8 cellular contexts compared by ENCODE assay signal in the genomic region with DNA sequence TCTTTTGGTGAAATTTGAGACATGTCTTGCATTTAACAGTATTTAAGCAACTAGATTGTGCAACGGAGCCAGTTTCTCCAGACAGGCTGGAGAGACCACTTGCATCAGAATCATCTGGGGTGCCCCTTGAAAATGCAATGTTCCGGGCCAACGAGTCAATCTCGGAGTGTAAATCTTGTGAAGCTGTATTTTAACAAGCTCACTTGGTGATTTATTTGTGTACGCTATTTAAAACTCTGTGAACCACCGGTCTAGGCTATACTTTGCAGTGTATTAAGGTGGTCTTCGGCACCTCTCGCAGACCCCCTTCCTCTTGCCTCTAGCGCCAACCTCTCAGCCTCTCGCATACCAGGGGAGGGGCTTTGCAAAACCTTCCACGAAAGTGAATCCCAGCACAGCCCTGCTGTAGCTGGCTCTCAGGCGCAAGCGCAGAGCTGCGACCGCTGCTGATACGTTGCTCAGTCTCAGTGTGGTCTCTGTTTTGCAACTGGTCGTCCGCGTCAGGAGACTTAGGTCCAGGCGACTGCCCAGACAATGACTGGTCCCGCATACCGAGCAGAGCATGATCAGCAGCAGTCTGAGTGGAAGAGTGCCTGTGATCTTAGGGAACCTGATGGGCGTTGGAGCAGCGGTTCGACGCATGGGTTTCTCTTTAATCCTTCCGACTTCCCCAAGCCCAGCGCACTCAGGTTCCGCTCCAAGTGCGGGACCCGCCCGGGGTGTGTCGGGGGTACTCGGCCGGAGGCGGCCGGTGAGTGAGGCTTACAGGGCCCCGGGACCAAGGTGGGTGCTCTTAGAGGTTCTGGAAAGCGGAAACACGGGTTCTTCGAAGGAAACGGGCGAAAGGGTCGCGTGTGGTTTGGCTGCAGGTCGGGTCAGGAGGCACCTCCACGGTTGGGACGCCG. TPM values are rescaled to one million over a fixed set of nuclear protein-coding genes. Genes with fewer than 3 reads are reported as not detected.
DNase-seq lines count a peak whose midpoint lies in the region; ATAC-seq and TF ChIP-seq lines count a peak whose summit lies in the region.

TSS of gene ZNF391 (plus strand) at position 467 of the 905 bp plus-strand sequence. CDS start 11,612 bp downstream, outside the sequence.

- H4K20me1 ChIP-seq in PC-3 (ENCODE audit: low read length): no peaks in the 10 kb centered on the region

- H3K36me3 Mint-ChIP-seq in Calu3 (ENCODE audit: insufficient read depth, unreplicated experiment): peaks cover 12% of the 10 kb centered on the region
- H3K36me3 Mint-ChIP-seq in naive thymus-derived CD4-positive, alpha-beta T cell: peaks cover 0 to 15% (median 4%) of the 10 kb centered on the region in 5 donors
- H3K36me3 Mint-ChIP-seq in stimulated activated memory B cell treated with anti-CD40 and anti-IgM and Interleukin-4, amounts not matched to agents 10 μg/mL and 1 μg/mL and 100 μg/mL, for 72 hours: peaks cover 6% of the 10 kb centered on the region

- peaks cover 9% of the 10 kb centered on the region for H3K4me1 ChIP-seq in PC-3 (ENCODE audit: insufficient read depth, low read length)
- peaks cover 4 to 9% of the 10 kb centered on the region in 2 donors for H3K4me1 ChIP-seq in naive thymus-derived CD4-positive, alpha-beta T cell (ENCODE audit: control insufficient read depth in 2 of 2, insufficient read depth in 2 of 2, low read length in 2 of 2)

- H3K27me3 Mint-ChIP-seq in Calu3 (ENCODE audit: unreplicated experiment): no peaks in the 10 kb centered on the region
- peaks cover 0 to 9% (median 2%) of the 10 kb centered on the region in 5 donors for H3K27me3 Mint-ChIP-seq in naive thymus-derived CD4-positive, alpha-beta T cell
- peaks cover 7% of the 10 kb centered on the region for H3K27me3 Mint-ChIP-seq in stimulated activated memory B cell treated with anti-CD40 and anti-IgM and Interleukin-4, amounts not matched to agents 10 μg/mL and 1 μg/mL and 100 μg/mL, for 72 hours

- H3K27ac Mint-ChIP-seq in Calu3 (ENCODE audit: unreplicated experiment): peak within 1 kb of the TSS; percentile 66
- H3K27ac Mint-ChIP-seq in naive thymus-derived CD4-positive, alpha-beta T cell: peak within 1 kb of the TSS; percentile 85 to 96 (median 93)
- peak within 1 kb of the TSS; percentile 87 for H3K27ac Mint-ChIP-seq in stimulated activated memory B cell treated with anti-CD40 and anti-IgM and Interleukin-4, amounts not matched to agents 10 μg/mL and 1 μg/mL and 100 μg/mL, for 72 hours

- H3K4me3 ChIP-seq in PC-3 (ENCODE audit: low read length): peak within 1 kb of the TSS; percentile 86
- peak within 1 kb of the TSS; percentile 92 for H3K4me3 ChIP-seq in naive thymus-derived CD4-positive, alpha-beta T cell (ENCODE audit: low read length)

- H3K9me2 ChIP-seq in PC-3 (replicated peaks; ENCODE audit: low read length): no peaks in the 10 kb centered on the region

- no TSS peak for BruUV-seq in Calu3 (replicated peaks; lab: Mats Ljungman, UMichigan)
- BruUV-seq in PC-3 (replicated peaks; lab: Mats Ljungman, UMichigan): TSS peak; percentile 75

- H3K9me3 Mint-ChIP-seq in Calu3 (ENCODE audit: low read depth, unreplicated experiment): peaks cover 9% of the 10 kb centered on the region
- H3K9me3 Mint-ChIP-seq in naive thymus-derived CD4-positive, alpha-beta T cell: peaks cover 0 to 11% (median 1%) of the 10 kb centered on the region in 11 donors
- peaks cover 2% of the 10 kb centered on the region for H3K9me3 Mint-ChIP-seq in stimulated activated memory B cell treated with anti-CD40 and anti-IgM and Interleukin-4, amounts not matched to agents 10 μg/mL and 1 μg/mL and 100 μg/mL, for 72 hours

- ATAC-seq in GM21360 (IDR thresholded peaks at IDR 0.05; ENCODE audit: unreplicated experiment) (peak; percentile 93), PC-3 (peak; percentile 94)
- peak; percentile 90 for ATAC-seq in naive thymus-derived CD4-positive, alpha-beta T cell
- peak; percentile 95 for ATAC-seq in stimulated activated memory B cell treated with anti-CD40 and anti-IgM and Interleukin-4, amounts not matched to agents 10 μg/mL and 1 μg/mL and 100 μg/mL, for 72 hours

- H3F3A ChIP-seq in PC-3 (ENCODE audit: low read length, unreplicated experiment): no peaks in the 10 kb centered on the region

- CTCF ChIA-PET in Calu3 (lab: Charles Lee) (interaction anchor here (0.6 to 1.0 kb wide), 3 partner anchors 150 to 274 kb away, joined by 3 read pairs; no protein-coding TSS in a partner anchor), PC-3 (lab: Charles Lee) (no interaction called here)
- CTCF ChIA-PET in naive thymus-derived CD4-positive, alpha-beta T cell (lab: Charles Lee): interaction anchor here (0.6 kb wide), 1 partner anchor 74 kb away, joined by 3 read pairs; no protein-coding TSS in a partner anchor

- H3K4me3 Mint-ChIP-seq in Calu3 (ENCODE audit: low read depth, unreplicated experiment): peak within 1 kb of the TSS; percentile 98
- H3K4me3 Mint-ChIP-seq in naive thymus-derived CD4-positive, alpha-beta T cell: peak within 1 kb of the TSS; percentile 95 to 99 (median 98)
- H3K4me3 Mint-ChIP-seq in stimulated activated memory B cell treated with anti-CD40 and anti-IgM and Interleukin-4, amounts not matched to agents 10 μg/mL and 1 μg/mL and 100 μg/mL, for 72 hours: peak within 1 kb of the TSS; percentile 97

- H2AFZ ChIP-seq in PC-3 (ENCODE audit: low read length): peak within 1 kb of the TSS; percentile 98

- H3K79me2 ChIP-seq in PC-3 (ENCODE audit: low read length): peaks cover 18% of the 10 kb centered on the region

- H3K4me1 Mint-ChIP-seq in Calu3 (ENCODE audit: low read depth, unreplicated experiment): no peaks in the 10 kb centered on the region
- H3K4me1 Mint-ChIP-seq in naive thymus-derived CD4-positive, alpha-beta T cell: peaks cover 9 to 31% (median 18%) of the 10 kb centered on the region in 7 donors
- peaks cover 22% of the 10 kb centered on the region for H3K4me1 Mint-ChIP-seq in stimulated activated memory B cell treated with anti-CD40 and anti-IgM and Interleukin-4, amounts not matched to agents 10 μg/mL and 1 μg/mL and 100 μg/mL, for 72 hours

- H3K27ac ChIP-seq in PC-3 (ENCODE audit: low read length): peak within 1 kb of the TSS; percentile 62
- H3K27ac ChIP-seq in naive thymus-derived CD4-positive, alpha-beta T cell (ENCODE audit: low read depth, low read length): peak within 1 kb of the TSS; percentile 78

- peak; percentile 78 for DNase-seq in Calu3
- DNase-seq in HT1080 (ENCODE audit: low read depth): peak; percentile 68
- DNase-seq in PC-3: peak; percentile 79
- peak; percentile 88 to 89 for DNase-seq in activated T-cell treated with anti-CD3 and anti-CD28 coated beads, Interleukin-2, amount 50 U/mL, for 48 hours
- DNase-seq in fibroblast of gingiva (ENCODE audit: low read depth): peak; percentile 85
- peak; percentile 46 to 77 (median 67) for DNase-seq in naive thymus-derived CD4-positive, alpha-beta T cell

- H3K4me2 ChIP-seq in PC-3 (ENCODE audit: low read length): peak within 1 kb of the TSS; percentile 95

- no peaks in the 10 kb centered on the region for H3K27me3 ChIP-seq in PC-3 (ENCODE audit: low read length)
- H3K27me3 ChIP-seq in naive thymus-derived CD4-positive, alpha-beta T cell (ENCODE audit: control insufficient read depth in 2 of 2, insufficient read depth in 2 of 2, low read length in 2 of 2): no peaks in the 10 kb centered on the region

- intact Hi-C loops in Calu3 (cut with micrococcal nuclease; ENCODE audit: unreplicated experiment) (loop anchor here (2.0 kb wide), 1 partner anchor 84 kb away; the partner anchor contains the start of gene ZNF184), PC-3 (cut with micrococcal nuclease) (loop anchor here (2.0 to 5.0 kb wide), 3 partner anchors 56 to 201 kb away; partner anchors contain the start of gene ZNF184)
- intact Hi-C loops in naive thymus-derived CD4-positive, alpha-beta T cell (cut with micrococcal nuclease): loop anchor here (1.0 to 5.0 kb wide), 13 partner anchors 13 to 1198 kb away; partner anchors contain the start of genes POM121L2 (in 1 of the 2) and ZNF165 (in 1 of the 2)

- POLR2A ChIA-PET in PC-3 (lab: Charles Lee; ENCODE audit: unreplicated experiment): no interaction called here
- POLR2A ChIA-PET in naive thymus-derived CD4-positive, alpha-beta T cell (lab: Charles Lee): interaction anchor here (0.6 to 1.8 kb wide), 11 partner anchors 8 to 425 kb away, joined by 3 to 10 read pairs (median 3); partner anchors contain the start of gene ZNF184

- H3K36me3 ChIP-seq in PC-3 (ENCODE audit: low read depth, low read length): peaks cover 11% of the 10 kb centered on the region; the same call in 1 of the 2 replicates
- no peaks in the 10 kb centered on the region for H3K36me3 ChIP-seq in naive thymus-derived CD4-positive, alpha-beta T cell (ENCODE audit: control insufficient read depth in 2 of 3, insufficient read depth in 3 of 3, low read length in 3 of 3)

- H3K9ac ChIP-seq in PC-3 (ENCODE audit: low read length): peak within 1 kb of the TSS; percentile 91

- TF ChIP-seq CTCF in Calu3 (IDR thresholded peaks at IDR 0.05; ENCODE audit: unreplicated experiment) (no peak), PC-3 (conservative IDR thresholded peaks at IDR 0.05; ENCODE audit: low read depth, low read length) (no peak)

- no peaks in the 10 kb centered on the region for H3K9me3 ChIP-seq in PC-3 (ENCODE audit: low read length)
- H3K9me3 ChIP-seq in naive thymus-derived CD4-positive, alpha-beta T cell (ENCODE audit: control insufficient read depth in 2 of 3, low read length in 3 of 3): no peaks in the 10 kb centered on the region

RNA-seq across cellular contexts. Expression of gene ZNF391, which starts in this region (rescaled TPM):
- total RNA-seq in Calu3 (2022): 3.7 and 4.6 TPM in 2 replicates
- total RNA-seq in HT1080 (2014; rRNA removed; shearing (Covaris generic)): 0.06 and 0.13 TPM in 2 replicates
- 0.38 and 1.5 TPM in 2 replicates for polyA plus RNA-seq in HT1080 (2015; cell fraction: cytosol; rRNA removed)
- 0.14 and 0.16 TPM in 2 replicates for polyA plus RNA-seq in HT1080 (2015; cell fraction: nucleus; rRNA removed)
- total RNA-seq in PC-3 (2014; rRNA removed): 1.7 and 5.9 TPM in 2 replicates
- 1 to 10 TPM in 4 of 5 experiments, under 1 TPM in 1; 0.19 to 5.7 (median 3.3) TPM for total RNA-seq in naive thymus-derived CD4-positive, alpha-beta T cell
- polyA plus RNA-seq in naive thymus-derived CD4-positive, alpha-beta T cell: 1 to 10 TPM; 3.4 to 3.9 TPM

Comparison
In these comparisons a context has a peak if more than half of its experiments do, and no peak if none do; other contexts are left out.
1. Peak in every context shown above with its lines: DNase-seq, ATAC-seq, H3K4me3 ChIP-seq and H3K27ac ChIP-seq.